29 cellular contexts compared by ENCODE assay signal in genomic region chr22:22449819-22450218, GRCh38.
DNase-seq lines count a peak whose midpoint lies in the region; ATAC-seq and TF ChIP-seq lines count a peak whose summit lies in the region.
"Had no signal": no experiment of that assay in that cellular context is flagged by ENCODE, and none has a peak within 500 bp of the region (broad histone marks: within the 10 kb centered on the region; RNA-seq: fewer than 3 reads in every experiment).

No MANE protein-coding gene starts in this region.

- no peaks in the 10 kb centered on the region for H3K36me3 ChIP-seq in OCI-LY3 (replicated peaks; ENCODE audit: low read depth, low read length)
- H3K36me3 ChIP-seq: esophagus squamous epithelium, left ventricle myocardium inferior had no signal

- H3K4me1 Mint-ChIP-seq in stimulated activated memory B cell treated with anti-CD40 and anti-IgM and Interleukin-4, amounts not matched to agents 10 μg/mL and 1 μg/mL and 100 μg/mL, for 72 hours: peaks cover 39% of the 10 kb centered on the region
- H3K4me1 Mint-ChIP-seq in effector memory CD8-positive, alpha-beta T cell (ENCODE audit: low read depth in 2 of 2): peaks cover 0 to 2% of the 10 kb centered on the region in 2 donors
- H3K4me1 Mint-ChIP-seq: activated CD4-positive, alpha-beta memory T cell treated with anti-CD3 and anti-CD28 coated beads, Interleukin-2, amount 10 ng/mL, durations not matched to agents 7 days and 5 days; activated naive CD4-positive, alpha-beta T cell treated with anti-CD3 and anti-CD28 coated beads, Interleukin-2, amount 10 ng/mL, durations not matched to agents 7 days and 5 days; H9 had no signal

- H3K36me3 Mint-ChIP-seq in stimulated activated memory B cell treated with anti-CD40 and anti-IgM and Interleukin-4, amounts not matched to agents 10 μg/mL and 1 μg/mL and 100 μg/mL, for 72 hours: peaks cover 9% of the 10 kb centered on the region
- no peaks in the 10 kb centered on the region for H3K36me3 Mint-ChIP-seq in effector memory CD8-positive, alpha-beta T cell (ENCODE audit: insufficient read depth)
- H3K36me3 Mint-ChIP-seq: activated naive CD4-positive, alpha-beta T cell treated with anti-CD3 and anti-CD28 coated beads, Interleukin-2, amount 10 ng/mL, durations not matched to agents 7 days and 5 days; brain had no signal

- no peaks in the 10 kb centered on the region for H3K27me3 Mint-ChIP-seq in stimulated activated memory B cell treated with anti-CD40 and anti-IgM and Interleukin-4, amounts not matched to agents 10 μg/mL and 1 μg/mL and 100 μg/mL, for 72 hours
- peaks cover 59 to 67% of the 10 kb centered on the region in 2 donors for H3K27me3 Mint-ChIP-seq in effector memory CD8-positive, alpha-beta T cell

- H3K9me3 ChIP-seq in OCI-LY3 (ENCODE audit: insufficient read depth, low read length): no peaks in the 10 kb centered on the region

- peak overlapping the region; percentile 67 for H3K4me2 ChIP-seq in OCI-LY3 (ENCODE audit: low read length)

- TF ChIP-seq CTCF in OCI-LY3 (IDR thresholded peaks at IDR 0.05; ENCODE audit: low read depth, low read length): no peak

- H3K4me3 Mint-ChIP-seq in stimulated activated memory B cell treated with anti-CD40 and anti-IgM and Interleukin-4, amounts not matched to agents 10 μg/mL and 1 μg/mL and 100 μg/mL, for 72 hours: no peak overlapping the region
- H3K4me3 Mint-ChIP-seq in effector memory CD8-positive, alpha-beta T cell: no peak overlapping the region
- H3K4me3 Mint-ChIP-seq: activated CD4-positive, alpha-beta memory T cell treated with anti-CD3 and anti-CD28 coated beads, Interleukin-2, amount 10 ng/mL, durations not matched to agents 7 days and 5 days; activated naive CD4-positive, alpha-beta T cell treated with anti-CD3 and anti-CD28 coated beads, Interleukin-2, amount 10 ng/mL, durations not matched to agents 7 days and 5 days; brain; H9; T-helper 2 cell treated with Interferon-gamma antibody and Interleukin-4, amounts not matched to agents 5 μg/mL and 100 μg/mL, for 36 hours had no signal

- DNase-seq in DMS79 treated with DMSO at 0.1 percent for 48 hours (lab: John Stamatoyannopoulos, UW) (peak; percentile 14), DMS79 (lab: John Stamatoyannopoulos, UW) (no peak), NCI-H345 (lab: John Stamatoyannopoulos, UW) (no peak)
- no peak for DNase-seq in effector memory CD8-positive, alpha-beta T cell
- DNase-seq: activated CD4-positive, alpha-beta memory T cell treated with anti-CD3 and anti-CD28 coated beads, Interleukin-2, amount 10 ng/mL, durations not matched to agents 7 days and 5 days; activated CD4-positive, alpha-beta T cell treated with anti-CD3 and anti-CD28 coated beads for 1 hour; activated CD8-positive, alpha-beta memory T cell treated with anti-CD3 and anti-CD28 coated beads, Interleukin-2, amount 50 U/mL, for 4 hours; activated naive CD4-positive, alpha-beta T cell treated with anti-CD3 and anti-CD28 coated beads, Interleukin-2, amount 10 ng/mL, durations not matched to agents 7 days and 5 days; cerebellar nuclear complex; EL; esophagus squamous epithelium; foreskin keratinocyte; H9; left ventricle myocardium inferior; NCI-H1092 treated with DMSO at 0.1 percent for 48 hours; NCI-H524; NK-92 treated with Interleukin-12 subunit alpha and Interleukin-12 subunit beta, amount 100 ng/mL, for 24 hours; SHP77; small intestine; stimulated activated naive CD4-positive, alpha-beta T cell treated with Interleukin-2 at 50 U/mL for 16 hours had no signal

- H4K20me1 ChIP-seq in OCI-LY3 (ENCODE audit: insufficient read depth, low read length): no peaks in the 10 kb centered on the region

- H2AFZ ChIP-seq in OCI-LY3 (ENCODE audit: low read depth, low read length): no peak overlapping the region
- H2AFZ ChIP-seq: parathyroid adenoma had no signal

- peaks cover 14% of the 10 kb centered on the region for H3K4me1 ChIP-seq in OCI-LY3 (ENCODE audit: low read length)
- H3K4me1 ChIP-seq: esophagus squamous epithelium, foreskin keratinocyte, left ventricle myocardium inferior, parathyroid adenoma had no signal

- no peaks in the 10 kb centered on the region for H3K79me2 ChIP-seq in OCI-LY3 (ENCODE audit: low read length)
- H3K79me2 ChIP-seq: parathyroid adenoma had no signal

- peak overlapping the region; percentile 81 for H3K27ac Mint-ChIP-seq in stimulated activated memory B cell treated with anti-CD40 and anti-IgM and Interleukin-4, amounts not matched to agents 10 μg/mL and 1 μg/mL and 100 μg/mL, for 72 hours
- no peak overlapping the region for H3K27ac Mint-ChIP-seq in effector memory CD8-positive, alpha-beta T cell
- H3K27ac Mint-ChIP-seq: activated CD4-positive, alpha-beta memory T cell treated with anti-CD3 and anti-CD28 coated beads, Interleukin-2, amount 10 ng/mL, durations not matched to agents 7 days and 5 days; activated naive CD4-positive, alpha-beta T cell treated with anti-CD3 and anti-CD28 coated beads, Interleukin-2, amount 10 ng/mL, durations not matched to agents 7 days and 5 days; H9; T-helper 2 cell treated with Interferon-gamma antibody and Interleukin-4, amounts not matched to agents 5 μg/mL and 100 μg/mL, for 36 hours had no signal

- ATAC-seq in GM21737 (IDR thresholded peaks at IDR 0.05; ENCODE audit: unreplicated experiment) (peak; percentile 26), GM19467 (IDR thresholded peaks at IDR 0.05; ENCODE audit: unreplicated experiment) (no peak)
- peak; percentile 61 for ATAC-seq in stimulated activated memory B cell treated with anti-CD40 and anti-IgM and Interleukin-4, amounts not matched to agents 10 μg/mL and 1 μg/mL and 100 μg/mL, for 72 hours
- ATAC-seq in effector memory CD8-positive, alpha-beta T cell (replicated peaks): no peak
- ATAC-seq: foreskin keratinocyte had no signal

- no peak overlapping the region for H3K27ac ChIP-seq in OCI-LY3 (ENCODE audit: low read length)
- H3K27ac ChIP-seq: 22Rv1, dorsolateral prefrontal cortex, esophagus squamous epithelium, foreskin keratinocyte, left ventricle myocardium inferior, parathyroid adenoma had no signal

- no peaks in the 10 kb centered on the region; the same call in 1 of the 2 replicates for H3K27me3 ChIP-seq in OCI-LY3 (ENCODE audit: low read depth, low read length)
- H3K27me3 ChIP-seq: foreskin keratinocyte had no signal

- peaks cover 17% of the 10 kb centered on the region for H3K9me3 Mint-ChIP-seq in stimulated activated memory B cell treated with anti-CD40 and anti-IgM and Interleukin-4, amounts not matched to agents 10 μg/mL and 1 μg/mL and 100 μg/mL, for 72 hours
- peaks cover 8 to 18% of the 10 kb centered on the region in 2 donors for H3K9me3 Mint-ChIP-seq in effector memory CD8-positive, alpha-beta T cell

- H3K9ac ChIP-seq in OCI-LY3 (ENCODE audit: low read length): no peak overlapping the region
- H3K9ac ChIP-seq: parathyroid adenoma had no signal

- no peak overlapping the region for H3K4me3 ChIP-seq in OCI-LY3 (ENCODE audit: low read length)
- H3K4me3 ChIP-seq: dorsolateral prefrontal cortex, esophagus squamous epithelium, left ventricle myocardium inferior had no signal

Comparison
In these comparisons a context has a peak if more than half of its experiments do, and no peak if none do; other contexts are left out.
1. ATAC-seq: peak in GM21737 (single experiment) and stimulated activated memory B cell treated with anti-CD40 and anti-IgM and Interleukin-4, amounts not matched to agents 10 μg/mL and 1 μg/mL and 100 μg/mL, for 72 hours (single experiment); none in GM19467 (single experiment) and effector memory CD8-positive, alpha-beta T cell (single experiment).